In genomic region chr17:44102845-44103622, GRCh38 we compare ENCODE assay signal across 13 cellular contexts. TPM values are rescaled to one million over a fixed set of nuclear protein-coding genes. Genes with fewer than 3 reads are reported as not detected.
DNase-seq lines count a peak whose midpoint lies in the region; ATAC-seq and TF ChIP-seq lines count a peak whose summit lies in the region.
"Had no signal": no experiment of that assay in that cellular context is flagged by ENCODE, and none has a peak within 500 bp of the region (broad histone marks: within the 10 kb centered on the region; RNA-seq: fewer than 3 reads in every experiment).

No MANE protein-coding gene starts in this region.

- ATAC-seq in heart left ventricle (peak; percentile 44 to 71 (median 60)), gastrocnemius medialis (peak; percentile 70 to 72), GM19397 (IDR thresholded peaks at IDR 0.05; ENCODE audit: unreplicated experiment) (no peak), GM21381 (IDR thresholded peaks at IDR 0.05; ENCODE audit: unreplicated experiment) (no peak)

- DNase-seq in SK-N-MC (ENCODE audit: low read depth, low spot score) (no peak), heart left ventricle (peak in 3 of 5 donors; percentile 57 to 81 (median 64)), gastrocnemius medialis (peak in 1 of 2 donors; percentile 81)
- no peak for DNase-seq in stimulated activated CD4-positive, alpha-beta T cell treated with anti-CD3 and anti-CD28 coated beads, Interleukin-1b, Interleukin-23, amount 100 ng/mL, for 48 hours
- DNase-seq: CD4-positive, alpha-beta T cell; effector CD8-positive, alpha-beta T cell; EL; SK-N-SH had no signal

- no peak for TF ChIP-seq POLR2A in heart left ventricle (IDR thresholded peaks at IDR 0.05)
- TF ChIP-seq POLR2A in gastrocnemius medialis (IDR thresholded peaks at IDR 0.05): peak; percentile 36 to 61

- intact Hi-C loops in heart left ventricle (cut with DNase I): no loop called here
- intact Hi-C loops in gastrocnemius medialis (cut with DNase I; ENCODE audit: low total_unique reads): no loop called here

- H3K4me3 ChIP-seq in HUES48 (ENCODE audit: low read depth, low read length): no peak overlapping the region
- no peak overlapping the region for H3K4me3 ChIP-seq in SK-N-MC
- H3K4me3 ChIP-seq in heart left ventricle: no peak overlapping the region
- no peak overlapping the region for H3K4me3 ChIP-seq in gastrocnemius medialis
- H3K4me3 ChIP-seq: thoracic aorta had no signal

- WGBS in heart left ventricle, 4 donors: 63 to 69% (median 66%) methylated on average over 16 of the region's 16 CpGs

- H3K9me3 ChIP-seq in HUES48 (ENCODE audit: control insufficient read depth, insufficient read depth, low read length) (no peaks in the 10 kb centered on the region), SK-N-MC (ENCODE audit: low read depth, low read length) (no peaks in the 10 kb centered on the region), heart left ventricle (no peaks in the 10 kb centered on the region), gastrocnemius medialis (no peaks in the 10 kb centered on the region)
- H3K9me3 ChIP-seq: SK-N-SH, thoracic aorta had no signal

- H3K27ac ChIP-seq in HUES48 (ENCODE audit: low read depth, low read length) (peak overlapping the region; percentile 54), SK-N-MC (peak overlapping the region; percentile 42; the same call in 1 of the 2 replicates), heart left ventricle (peak overlapping the region in 11 of 12 donors; percentile 10 to 80 (median 61)), gastrocnemius medialis (peak overlapping the region; percentile 92 to 94 (median 94))
- H3K27ac ChIP-seq: parathyroid adenoma had no signal

- TF ChIP-seq CTCF in heart left ventricle (IDR thresholded peaks at IDR 0.05) (no peak), gastrocnemius medialis (IDR thresholded peaks at IDR 0.05 in 4 of 5, conservative IDR thresholded peaks at IDR 0.05 in 1 of 5) (peak in 1 of 5 experiments; percentile 9)

- H3K9ac ChIP-seq in HUES48 (ENCODE audit: low read depth, low read length) (no peak overlapping the region), SK-N-MC (ENCODE audit: insufficient read length) (no peak overlapping the region)
- H3K9ac ChIP-seq: parathyroid adenoma, SK-N-SH had no signal

- H3K27me3 ChIP-seq in HUES48 (ENCODE audit: control insufficient read depth, insufficient read depth, low read length) (no peaks in the 10 kb centered on the region), heart left ventricle (no peaks in the 10 kb centered on the region), gastrocnemius medialis (no peaks in the 10 kb centered on the region)

- in situ Hi-C loops in gastrocnemius medialis (cut with MboI; ENCODE audit: low sequenced_read_pairs in 4 of 4): no loop called here

- H3K36me3 ChIP-seq in HUES48 (ENCODE audit: control insufficient read depth, insufficient read depth, low read length) (peaks cover 4% of the 10 kb centered on the region; the same call in 1 of the 2 replicates), SK-N-MC (ENCODE audit: insufficient read depth, low read length) (peaks cover 3% of the 10 kb centered on the region; the same call in 1 of the 2 replicates), heart left ventricle (peaks cover 0 to 40% (median 4%) of the 10 kb centered on the region in 9 donors), gastrocnemius medialis (no peaks in the 10 kb centered on the region)
- H3K36me3 ChIP-seq: thoracic aorta had no signal

- H3K4me1 ChIP-seq in HUES48 (ENCODE audit: control insufficient read depth, insufficient read depth, low read length): peaks cover 10% of the 10 kb centered on the region; the same call in 1 of the 2 replicates
- peaks cover 2 to 94% (median 69%) of the 10 kb centered on the region in 12 donors for H3K4me1 ChIP-seq in heart left ventricle
- peaks cover 91 to 94% of the 10 kb centered on the region in 2 donors for H3K4me1 ChIP-seq in gastrocnemius medialis

RNA-seq across cellular contexts. Expression of gene HDAC5, which starts 20.4 kb away (rescaled TPM):
- total RNA-seq in heart left ventricle (100 to 1,000 TPM in 2 of 9 donors, 10 to 100 TPM in 7; 54.6 to 283 (median 70.1) TPM), gastrocnemius medialis (100 to 1,000 TPM in 2 of 4 donors, 10 to 100 TPM in 2; 36.5 to 301 (median 88.0) TPM)
- polyA plus RNA-seq in heart left ventricle: 10 to 100 TPM; 64.2 to 91.0 TPM

RNA-seq across cellular contexts. Expression of gene G6PC3, which starts 32.5 kb away (rescaled TPM):
- total RNA-seq in heart left ventricle (10 to 100 TPM; 28.5 to 46.5 (median 36.6) TPM), gastrocnemius medialis (10 to 100 TPM; 30.5 to 40.5 (median 36.4) TPM)
- polyA plus RNA-seq in heart left ventricle: 10 to 100 TPM; 52.4 to 75.1 TPM

RNA-seq across cellular contexts. Expression of gene LSM12, which starts 36.6 kb away (rescaled TPM):
- total RNA-seq in heart left ventricle: 10 to 100 TPM; 38.4 to 55.6 (median 44.1) TPM
- 10 to 100 TPM; 30.8 to 41.2 TPM for polyA plus RNA-seq in heart left ventricle
- 10 to 100 TPM; 41.6 to 79.0 (median 56.5) TPM for total RNA-seq in gastrocnemius medialis

RNA-seq across cellular contexts. Expression of gene HROB, which starts 38.7 kb away (rescaled TPM):
- 1 to 10 TPM in 4 of 9 donors, under 1 TPM in 5; 0.47 to 5.8 (median 0.84) TPM for total RNA-seq in heart left ventricle
- under 1 TPM; 0.34 to 0.42 TPM for polyA plus RNA-seq in heart left ventricle
- 1 to 10 TPM in 3 of 4 donors, under 1 TPM in 1; 0.97 to 7.4 (median 1.9) TPM for total RNA-seq in gastrocnemius medialis

Comparison
In these comparisons a context has a peak if more than half of its experiments do, and no peak if none do; other contexts are left out.
1. H3K27ac ChIP-seq: peak in every context shown above with its lines; median percentile 94 in gastrocnemius medialis; 61 in heart left ventricle; 54 in HUES48; 42 in SK-N-MC.
2. DNase-seq: peak in heart left ventricle (3 of 5); none in SK-N-MC (single experiment) and stimulated activated CD4-positive, alpha-beta T cell treated with anti-CD3 and anti-CD28 coated beads, Interleukin-1b, Interleukin-23, amount 100 ng/mL, for 48 hours (single experiment).
3. ATAC-seq: peak in heart left ventricle (4 of 4) and gastrocnemius medialis (2 of 2); none in GM19397 (single experiment) and GM21381 (single experiment).
4. POLR2A ChIP-seq: peak in gastrocnemius medialis (2 of 2); none in heart left ventricle (0 of 2).